ENCODE assay signal across 8 cellular contexts in the genomic region with DNA sequence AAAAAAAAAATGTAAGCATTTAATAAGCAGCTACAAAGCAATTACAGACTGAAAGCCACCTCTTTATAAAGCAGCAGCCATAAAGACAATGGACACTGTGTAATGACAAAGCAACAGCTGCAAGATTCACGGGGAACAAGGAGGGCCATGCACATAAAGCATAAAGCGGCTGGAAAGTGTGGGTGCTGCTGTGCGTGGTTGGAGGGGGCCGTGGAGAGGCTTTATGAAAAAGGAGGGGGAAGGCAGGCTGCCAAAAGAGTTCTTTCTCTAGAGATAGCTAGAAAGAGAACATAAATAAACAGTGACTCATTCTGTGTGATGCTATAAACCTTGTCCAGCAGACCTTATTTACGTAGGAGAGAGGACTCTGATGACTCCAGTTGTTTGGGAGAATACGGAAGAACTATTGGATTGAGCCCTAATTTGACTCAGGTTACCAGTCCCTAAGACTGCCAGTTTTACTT. TPM values are rescaled to one million over a fixed set of nuclear protein-coding genes. Genes with fewer than 3 reads are reported as not detected.
DNase-seq lines count a peak whose midpoint lies in the region; ATAC-seq and TF ChIP-seq lines count a peak whose summit lies in the region.

No MANE protein-coding gene starts in this region.

- H3K4me3 ChIP-seq in breast epithelium: no peak overlapping the region
- no peak overlapping the region for H3K4me3 ChIP-seq in liver (ENCODE audit: low read depth in 1 of 3, low read length in 3 of 3)
- H3K4me3 ChIP-seq in transverse colon: no peak overlapping the region

- in situ Hi-C loops in transverse colon (cut with MboI; ENCODE audit: low pct_ligation_motif_present in 1 of 4, low pct_unique_long_range_greater_than_20kb in 1 of 4, low sequenced_read_pairs in 3 of 4): no loop called here

- ATAC-seq in HG03442 (IDR thresholded peaks at IDR 0.05; ENCODE audit: unreplicated experiment): no peak
- no peak for ATAC-seq in GM19397 (IDR thresholded peaks at IDR 0.05; ENCODE audit: unreplicated experiment)
- no peak for ATAC-seq in activated CD4-positive, CD25-positive, alpha-beta regulatory T cell treated with anti-CD3 and anti-CD28 coated beads, Interleukin-2, amount 50 U/mL, for 24 hours

- TF ChIP-seq CTCF in breast epithelium (IDR thresholded peaks at IDR 0.05) (no peak), liver (IDR thresholded peaks at IDR 0.05; ENCODE audit: low read depth, low read length, missing input control) (no peak), transverse colon (IDR thresholded peaks at IDR 0.05) (no peak)

- H3K27ac ChIP-seq in breast epithelium (peak overlapping the region; percentile 17 to 49), liver (ENCODE audit: low read depth in 1 of 2, low read length in 2 of 2) (peak overlapping the region in 1 of 2 donors; percentile 7), transverse colon (peak overlapping the region; percentile 46 to 66 (median 56))

- intact Hi-C loops in breast epithelium (cut with DNase I; ENCODE audit: low total_unique reads): no loop called here
- intact Hi-C loops in transverse colon (cut with DNase I; ENCODE audit: low total_unique reads): no loop called here

- TF ChIP-seq POLR2A in breast epithelium (IDR thresholded peaks at IDR 0.05) (no peak), transverse colon (IDR thresholded peaks at IDR 0.05) (no peak)

- H3K36me3 ChIP-seq in breast epithelium: no peaks in the 10 kb centered on the region
- no peaks in the 10 kb centered on the region for H3K36me3 ChIP-seq in liver (ENCODE audit: control insufficient read depth in 4 of 4, insufficient read depth in 3 of 4, low read depth in 1 of 4, low read length in 3 of 4)
- no peaks in the 10 kb centered on the region for H3K36me3 ChIP-seq in transverse colon

- H3K4me1 ChIP-seq in breast epithelium (peaks cover 0 to 5% of the 10 kb centered on the region in 2 donors), liver (ENCODE audit: control insufficient read depth in 4 of 4, insufficient read depth in 4 of 4, low read length in 3 of 4) (no peaks in the 10 kb centered on the region), transverse colon (peaks cover 0 to 14% (median 9%) of the 10 kb centered on the region in 4 donors)

- 46% methylated on average over 6 of the region's 6 CpGs for WGBS in liver
- 15 to 25% methylated on average over 2 to 6 of the region's 6 CpGs for WGBS in transverse colon (ENCODE audit: low coverage in 1 of 2), 2 donors

- DNase-seq in M059J (ENCODE audit: low read depth) (peak; percentile 86), breast epithelium (ENCODE audit: low spot score in 2 of 2) (no peak), transverse colon (peak; percentile 63), NOMO-1 treated with DMSO at 0.1 percent for 48 hours (lab: John Stamatoyannopoulos, UW; ENCODE audit: unreplicated experiment) (no peak)

- H3K9me3 ChIP-seq in breast epithelium (no peaks in the 10 kb centered on the region), liver (ENCODE audit: control insufficient read depth in 4 of 4, low read length in 3 of 4) (peaks cover 0 to 3% (median 1%) of the 10 kb centered on the region in 4 donors), transverse colon (no peaks in the 10 kb centered on the region)

- no peak for TF ChIP-seq EP300 in transverse colon (IDR thresholded peaks at IDR 0.05; ENCODE audit: low read depth)

- no peak overlapping the region for H3K9ac ChIP-seq in liver (ENCODE audit: low read depth in 1 of 2, low read length in 2 of 2)

- no peaks in the 10 kb centered on the region for H3K27me3 ChIP-seq in breast epithelium
- peaks cover 0 to 3% (median under 1%) of the 10 kb centered on the region in 4 donors for H3K27me3 ChIP-seq in liver (ENCODE audit: control insufficient read depth in 4 of 4, insufficient read depth in 4 of 4, low read length in 3 of 4)
- no peaks in the 10 kb centered on the region for H3K27me3 ChIP-seq in transverse colon

- no peak for TF ChIP-seq RAD21 in liver (IDR thresholded peaks at IDR 0.05)

TF ChIP-seq in liver, 16 proteins besides CTCF, POLR2A, EP300 and RAD21:
- TF ChIP-seq, protein P1, sequence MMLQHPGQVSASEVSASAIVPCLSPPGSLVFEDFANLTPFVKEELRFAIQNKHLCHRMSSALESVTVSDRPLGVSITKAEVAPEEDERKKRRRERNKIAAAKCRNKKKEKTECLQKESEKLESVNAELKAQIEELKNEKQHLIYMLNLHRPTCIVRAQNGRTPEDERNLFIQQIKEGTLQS (IDR thresholded peaks at IDR 0.05): no peak
- TF ChIP-seq JUND (IDR thresholded peaks at IDR 0.05): peak; percentile 69 to 82

RNA-seq across cellular contexts. Expression of a gene that starts 49.3 kb away (rescaled TPM):
- total RNA-seq in M059J (2014; rRNA removed; shearing (Covaris generic)): 58.6 and 94.4 TPM in 2 replicates
- total RNA-seq in breast epithelium (100 to 1,000 TPM in 1 of 3 donors, 10 to 100 TPM in 2; 72.0 to 198 (median 72.7) TPM), liver (10 to 100 TPM; 13.4 to 23.1 TPM), transverse colon (10 to 100 TPM; 29.8 to 54.8 (median 44.3) TPM)
- 1 to 10 TPM; 3.3 to 8.0 TPM for polyA plus RNA-seq in liver

Comparison
In these comparisons a context has a peak if more than half of its experiments do, and no peak if none do; other contexts are left out.
1. DNase-seq: peak in M059J (single experiment) and transverse colon (single experiment); none in breast epithelium (0 of 2) and NOMO-1 treated with DMSO at 0.1 percent for 48 hours (single experiment).